In the genomic region with DNA sequence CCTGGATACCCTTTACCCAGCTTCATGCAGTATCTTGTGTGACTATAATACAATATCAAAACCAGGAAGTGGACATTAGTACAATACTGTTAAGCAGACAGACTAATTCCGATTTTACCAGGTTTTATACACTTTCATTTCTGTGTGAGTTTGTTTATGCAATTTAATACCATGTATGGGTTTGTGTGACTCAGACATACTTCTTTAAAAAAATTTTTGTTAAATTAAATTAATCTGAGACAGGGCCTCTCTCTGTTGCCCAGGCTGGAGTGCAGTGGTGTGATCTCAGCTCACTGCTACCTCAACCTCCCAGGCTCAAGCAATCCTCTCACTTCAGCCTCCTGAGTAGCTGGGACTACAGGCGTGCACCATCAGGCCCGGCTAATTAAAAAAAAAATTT, we compare ENCODE assay signal across 1 cellular context.
TF ChIP-seq lines count a peak whose summit lies in the region.

No MANE protein-coding gene starts in this region.

TF ChIP-seq in IMR-90, 13 proteins besides CTCF, POLR2A, EP300 and RAD21:
- no peak for TF ChIP-seq CEBPB (IDR thresholded peaks at IDR 0.05; ENCODE audit: low read depth, low read length)
- no peak for TF ChIP-seq MAZ (IDR thresholded peaks at IDR 0.05; ENCODE audit: borderline replicate concordance, low read depth, low read length)
- TF ChIP-seq BHLHE40 (IDR thresholded peaks at IDR 0.05; ENCODE audit: low read depth, low read length): no peak
- no peak for TF ChIP-seq MXI1 (IDR thresholded peaks at IDR 0.05; ENCODE audit: borderline replicate concordance, low read depth, low read length)
- no peak for TF ChIP-seq RFX5 (IDR thresholded peaks at IDR 0.05; ENCODE audit: low read depth, low read length)
